Comparison of ENCODE assay signal across 19 cellular contexts in the genomic region with DNA sequence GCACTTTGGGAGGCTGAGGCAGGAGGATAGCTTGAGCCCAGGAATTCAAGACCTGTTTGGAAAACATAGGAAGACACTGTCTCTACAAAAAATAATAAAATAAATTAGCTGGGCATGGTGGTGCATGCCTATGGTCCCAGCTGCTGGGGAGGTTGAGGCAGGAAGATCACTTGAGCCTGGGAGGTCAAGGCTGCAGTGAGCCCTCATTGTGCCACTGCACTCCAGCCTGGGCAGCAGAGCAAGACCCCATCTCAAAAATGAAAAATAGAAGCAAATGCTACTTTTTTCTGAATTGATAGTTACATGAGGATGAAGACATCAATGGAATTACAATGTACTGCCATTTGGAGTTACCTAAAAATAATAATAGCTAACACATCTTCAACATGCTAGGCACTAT. TPM values are rescaled to one million over a fixed set of nuclear protein-coding genes. Genes with fewer than 3 reads are reported as not detected.
DNase-seq lines count a peak whose midpoint lies in the region; ATAC-seq and TF ChIP-seq lines count a peak whose summit lies in the region.
"Had no signal": no experiment of that assay in that cellular context is flagged by ENCODE, and none has a peak within 500 bp of the region (broad histone marks: within the 10 kb centered on the region; RNA-seq: fewer than 3 reads in every experiment).

No MANE protein-coding gene starts in this region.

- no peaks in the 10 kb centered on the region for H3K4me1 ChIP-seq in CD8-positive, alpha-beta memory T cell (ENCODE audit: insufficient read depth, low read length)
- no peaks in the 10 kb centered on the region for H3K4me1 ChIP-seq in mucosa of descending colon (ENCODE audit: low read depth)
- H3K4me1 ChIP-seq: BLaER1, Caco-2, HAP-1 had no signal

- H3K27ac ChIP-seq in CD8-positive, alpha-beta memory T cell (ENCODE audit: low read depth, low read length), result no peak overlapping the region
- H3K27ac ChIP-seq: 22Rv1, BLaER1, C4-2B had no signal

- no peak for DNase-seq in activated T-cell treated with anti-CD3 and anti-CD28 coated beads, Interleukin-2, amount 50 U/mL, for 72 hours
- no peak for DNase-seq in activated T-cell treated with anti-CD3 and anti-CD28 coated beads, Interleukin-2, amount 50 U/mL, for 1 hour
- no peak for DNase-seq in CD8-positive, alpha-beta memory T cell
- DNase-seq in stimulated activated naive B cell treated with anti-CD40 and anti-IgM and Interleukin-4, amounts not matched to agents 10 μg/mL and 1 μg/mL and 100 μg/mL, for 72 hours, result no peak
- DNase-seq in mucosa of descending colon, result no peak
- DNase-seq in chondrocyte (ENCODE audit: low spot score), result no peak
- DNase-seq: Caco-2; CD4-positive, alpha-beta T cell; DMS153; DND-41; GOT3; HFFc6 had no signal

- H3K9me3 ChIP-seq in CD8-positive, alpha-beta memory T cell (ENCODE audit: low read length), result no peaks in the 10 kb centered on the region
- H3K9me3 ChIP-seq in mucosa of descending colon, result peaks cover 6% of the 10 kb centered on the region
- H3K9me3 ChIP-seq: HAP-1 had no signal

- POLR2A ChIA-PET in CD8-positive, alpha-beta memory T cell (lab: Charles Lee), result interaction anchor here (0.7 to 1.0 kb wide), 2 partner anchors 10 to 32 kb away, joined by 3 to 4 read pairs; partner anchors contain the start of gene METTL21A

- no peak for ATAC-seq in activated T-cell treated with anti-CD3 and anti-CD28 coated beads, Interleukin-2, amount 50 U/mL, for 72 hours (replicated peaks in 1 of 2)
- ATAC-seq in stimulated activated naive B cell treated with anti-CD40 and anti-IgM and Interleukin-4, amounts not matched to agents 10 μg/mL and 1 μg/mL and 100 μg/mL, for 72 hours (replicated peaks), result no peak
- no peak for ATAC-seq in mucosa of descending colon
- no peak for ATAC-seq in HG02938 (IDR thresholded peaks at IDR 0.05; ENCODE audit: unreplicated experiment)

- H3K27me3 ChIP-seq in CD8-positive, alpha-beta memory T cell (ENCODE audit: insufficient read depth, low read length, poor library complexity, severe bottlenecking), result no peaks in the 10 kb centered on the region
- H3K27me3 ChIP-seq: BLaER1 had no signal

- H3K27me3 Mint-ChIP-seq in activated T-cell treated with anti-CD3 and anti-CD28 coated beads, Interleukin-2, amount 50 U/mL, for 72 hours (ENCODE audit: low read depth), result no peaks in the 10 kb centered on the region
- H3K27me3 Mint-ChIP-seq in CD8-positive, alpha-beta memory T cell, result no peaks in the 10 kb centered on the region
- no peaks in the 10 kb centered on the region for H3K27me3 Mint-ChIP-seq in dendritic cell treated with granulocyte-macrophage colony-stimulating factor and Interleukin-4, amounts not matched to agents 40 ng/mL and 50 ng/mL, for 4 days
- no peaks in the 10 kb centered on the region for H3K27me3 Mint-ChIP-seq in stimulated activated naive B cell treated with anti-CD40 and anti-IgM and Interleukin-4, amounts not matched to agents 10 μg/mL and 1 μg/mL and 100 μg/mL, for 72 hours
- H3K27me3 Mint-ChIP-seq in chondrocyte (ENCODE audit: low read depth), result no peaks in the 10 kb centered on the region
- H3K27me3 Mint-ChIP-seq: B cell; CD4-positive, alpha-beta T cell had no signal

- H3K9me3 Mint-ChIP-seq in activated T-cell treated with anti-CD3 and anti-CD28 coated beads, Interleukin-2, amount 50 U/mL, for 72 hours, result peaks cover 2 to 4% of the 10 kb centered on the region in 2 donors
- H3K9me3 Mint-ChIP-seq in CD8-positive, alpha-beta memory T cell, result peaks cover 0 to 9% (median 6%) of the 10 kb centered on the region in 5 donors
- peaks cover 13% of the 10 kb centered on the region for H3K9me3 Mint-ChIP-seq in dendritic cell treated with granulocyte-macrophage colony-stimulating factor and Interleukin-4, amounts not matched to agents 40 ng/mL and 50 ng/mL, for 4 days
- H3K9me3 Mint-ChIP-seq in stimulated activated naive B cell treated with anti-CD40 and anti-IgM and Interleukin-4, amounts not matched to agents 10 μg/mL and 1 μg/mL and 100 μg/mL, for 72 hours, result peaks cover 11 to 17% of the 10 kb centered on the region in 2 donors
- H3K9me3 Mint-ChIP-seq in chondrocyte (ENCODE audit: low read depth), result peaks cover 13% of the 10 kb centered on the region

- H3K36me3 ChIP-seq in CD8-positive, alpha-beta memory T cell (ENCODE audit: insufficient read depth, low read length), result peaks cover 12% of the 10 kb centered on the region
- no peaks in the 10 kb centered on the region for H3K36me3 ChIP-seq in mucosa of descending colon (ENCODE audit: low read depth)

- peaks cover 15% of the 10 kb centered on the region for H3K4me1 Mint-ChIP-seq in activated T-cell treated with anti-CD3 and anti-CD28 coated beads, Interleukin-2, amount 50 U/mL, for 72 hours (ENCODE audit: low read depth)
- H3K4me1 Mint-ChIP-seq in CD8-positive, alpha-beta memory T cell, result peaks cover 23 to 40% (median 33%) of the 10 kb centered on the region in 3 donors
- peaks cover 20% of the 10 kb centered on the region for H3K4me1 Mint-ChIP-seq in dendritic cell treated with granulocyte-macrophage colony-stimulating factor and Interleukin-4, amounts not matched to agents 40 ng/mL and 50 ng/mL, for 4 days (ENCODE audit: low read depth)
- peaks cover 22 to 40% of the 10 kb centered on the region in 2 donors for H3K4me1 Mint-ChIP-seq in stimulated activated naive B cell treated with anti-CD40 and anti-IgM and Interleukin-4, amounts not matched to agents 10 μg/mL and 1 μg/mL and 100 μg/mL, for 72 hours
- H3K4me1 Mint-ChIP-seq in chondrocyte (ENCODE audit: low read depth), result no peaks in the 10 kb centered on the region

- H3K4me3 ChIP-seq in CD8-positive, alpha-beta memory T cell (ENCODE audit: low read length), result no peak overlapping the region
- no peak overlapping the region for H3K4me3 ChIP-seq in mucosa of descending colon
- H3K4me3 ChIP-seq: BLaER1, HAP-1 had no signal

- no peak overlapping the region for H3K4me3 Mint-ChIP-seq in activated T-cell treated with anti-CD3 and anti-CD28 coated beads, Interleukin-2, amount 50 U/mL, for 72 hours
- no peak overlapping the region for H3K4me3 Mint-ChIP-seq in CD8-positive, alpha-beta memory T cell
- no peak overlapping the region for H3K4me3 Mint-ChIP-seq in dendritic cell treated with granulocyte-macrophage colony-stimulating factor and Interleukin-4, amounts not matched to agents 40 ng/mL and 50 ng/mL, for 4 days
- no peak overlapping the region for H3K4me3 Mint-ChIP-seq in stimulated activated naive B cell treated with anti-CD40 and anti-IgM and Interleukin-4, amounts not matched to agents 10 μg/mL and 1 μg/mL and 100 μg/mL, for 72 hours
- H3K4me3 Mint-ChIP-seq in chondrocyte (ENCODE audit: unreplicated experiment), result no peak overlapping the region
- H3K4me3 Mint-ChIP-seq: B cell; CD4-positive, alpha-beta T cell; HFFc6 had no signal

- CTCF ChIA-PET in CD8-positive, alpha-beta memory T cell (lab: Charles Lee), result no interaction called here

- peaks cover 21 to 60% of the 10 kb centered on the region in 2 donors for H3K36me3 Mint-ChIP-seq in activated T-cell treated with anti-CD3 and anti-CD28 coated beads, Interleukin-2, amount 50 U/mL, for 72 hours (ENCODE audit: insufficient read depth in 2 of 2)
- H3K36me3 Mint-ChIP-seq in CD8-positive, alpha-beta memory T cell, result peaks cover 37 to 74% (median 42%) of the 10 kb centered on the region in 3 donors
- H3K36me3 Mint-ChIP-seq in dendritic cell treated with granulocyte-macrophage colony-stimulating factor and Interleukin-4, amounts not matched to agents 40 ng/mL and 50 ng/mL, for 4 days (ENCODE audit: low read depth), result peaks cover 91% of the 10 kb centered on the region
- peaks cover 49 to 62% of the 10 kb centered on the region in 2 donors for H3K36me3 Mint-ChIP-seq in stimulated activated naive B cell treated with anti-CD40 and anti-IgM and Interleukin-4, amounts not matched to agents 10 μg/mL and 1 μg/mL and 100 μg/mL, for 72 hours
- peaks cover 29% of the 10 kb centered on the region for H3K36me3 Mint-ChIP-seq in chondrocyte (ENCODE audit: low read depth)

- intact Hi-C loops in dendritic cell treated with granulocyte-macrophage colony-stimulating factor and Interleukin-4, amounts not matched to agents 40 ng/mL and 50 ng/mL, for 4 days (cut with micrococcal nuclease), result no loop called here
- intact Hi-C loops in mucosa of descending colon (cut with DNase I, micrococcal nuclease), result no loop called here

- no peak for TF ChIP-seq CTCF in mucosa of descending colon (IDR thresholded peaks at IDR 0.05)
- TF ChIP-seq CTCF in chondrocyte (IDR thresholded peaks at IDR 0.05), result no peak

- H3K27ac Mint-ChIP-seq in activated T-cell treated with anti-CD3 and anti-CD28 coated beads, Interleukin-2, amount 50 U/mL, for 72 hours, result peak overlapping the region; percentile 0
- peak overlapping the region in 5 of 8 donors; percentile 10 to 78 (median 40) for H3K27ac Mint-ChIP-seq in CD8-positive, alpha-beta memory T cell
- H3K27ac Mint-ChIP-seq in dendritic cell treated with granulocyte-macrophage colony-stimulating factor and Interleukin-4, amounts not matched to agents 40 ng/mL and 50 ng/mL, for 4 days, result peak overlapping the region; percentile 46
- H3K27ac Mint-ChIP-seq in stimulated activated naive B cell treated with anti-CD40 and anti-IgM and Interleukin-4, amounts not matched to agents 10 μg/mL and 1 μg/mL and 100 μg/mL, for 72 hours, result peak overlapping the region; percentile 75
- H3K27ac Mint-ChIP-seq in chondrocyte (ENCODE audit: unreplicated experiment), result no peak overlapping the region
- H3K27ac Mint-ChIP-seq: B cell; CD4-positive, alpha-beta T cell; HFFc6 had no signal

RNA-seq across cellular contexts. Expression of gene METTL21A, which starts 31.9 kb away (rescaled TPM):
- total RNA-seq in activated T-cell treated with anti-CD3 and anti-CD28 coated beads, Interleukin-2, amount 50 U/mL, for 72 hours, result 10 to 100 TPM; 10.4 to 12.4 TPM
- total RNA-seq in CD8-positive, alpha-beta memory T cell, result 10 to 100 TPM; 31.5 to 32.8 TPM
- polyA plus RNA-seq in CD8-positive, alpha-beta memory T cell, result 30.4 TPM
- 10 to 100 TPM in 2 of 3 donors, 1 to 10 TPM in 1; 9.6 to 21.5 (median 15.2) TPM for total RNA-seq in mucosa of descending colon
- total RNA-seq in chondrocyte, result 11.8 to 16.1 TPM (median 12.7 TPM) in 3 replicates
